1 cellular context compared by ENCODE assay signal in genomic region chr9:127608104-127608966, GRCh38.
TF ChIP-seq lines count a peak whose summit lies in the region.

No MANE protein-coding gene starts in this region.

TF ChIP-seq in HepG2, 621 proteins besides CTCF, POLR2A, EP300 and RAD21 (continued from another document and continues in another):
- TF ChIP-seq ZNF512 (CRISPR knock-in tag; IDR thresholded peaks at IDR 0.05): no peak
- peak; percentile 31; the same call in 1 of the 2 replicates for TF ChIP-seq ETV5 (CRISPR knock-in tag; IDR thresholded peaks at IDR 0.05; ENCODE audit: borderline replicate concordance)
- no peak for TF ChIP-seq DPF2 (CRISPR knock-in tag; IDR thresholded peaks at IDR 0.05; ENCODE audit: borderline replicate concordance, low read depth)
- TF ChIP-seq, protein P1, sequence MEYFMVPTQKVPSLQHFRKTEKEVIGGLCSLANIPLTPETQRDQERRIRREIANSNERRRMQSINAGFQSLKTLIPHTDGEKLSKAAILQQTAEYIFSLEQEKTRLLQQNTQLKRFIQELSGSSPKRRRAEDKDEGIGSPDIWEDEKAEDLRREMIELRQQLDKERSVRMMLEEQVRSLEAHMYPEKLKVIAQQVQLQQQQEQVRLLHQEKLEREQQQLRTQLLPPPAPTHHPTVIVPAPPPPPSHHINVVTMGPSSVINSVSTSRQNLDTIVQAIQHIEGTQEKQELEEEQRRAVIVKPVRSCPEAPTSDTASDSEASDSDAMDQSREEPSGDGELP (IDR thresholded peaks at IDR 0.05; ENCODE audit: borderline replicate concordance, low read depth): peak; percentile 57; the same call in 1 of the 2 replicates
- no peak for TF ChIP-seq HIVEP1 (CRISPR knock-in tag; IDR thresholded peaks at IDR 0.05)
- TF ChIP-seq MAF1 (CRISPR knock-in tag; IDR thresholded peaks at IDR 0.05; ENCODE audit: borderline replicate concordance): no peak
- peak; percentile 45; the same call in 1 of the 2 replicates for TF ChIP-seq ZGPAT (CRISPR knock-in tag; IDR thresholded peaks at IDR 0.05)
- TF ChIP-seq ZNF619 (CRISPR knock-in tag; IDR thresholded peaks at IDR 0.05): no peak; the same call in 1 of the 2 replicates
- peak; percentile 41; the same call in 1 of the 2 replicates for TF ChIP-seq HDAC2 (CRISPR knock-in tag; IDR thresholded peaks at IDR 0.05)
- TF ChIP-seq ZFP36L1 (CRISPR knock-in tag; IDR thresholded peaks at IDR 0.05): 0 out of 2 replicates have a peak, but pooled peaks have one; percentile 56
- no peak for TF ChIP-seq RBAK (CRISPR knock-in tag; IDR thresholded peaks at IDR 0.05)
- TF ChIP-seq, protein P2, sequence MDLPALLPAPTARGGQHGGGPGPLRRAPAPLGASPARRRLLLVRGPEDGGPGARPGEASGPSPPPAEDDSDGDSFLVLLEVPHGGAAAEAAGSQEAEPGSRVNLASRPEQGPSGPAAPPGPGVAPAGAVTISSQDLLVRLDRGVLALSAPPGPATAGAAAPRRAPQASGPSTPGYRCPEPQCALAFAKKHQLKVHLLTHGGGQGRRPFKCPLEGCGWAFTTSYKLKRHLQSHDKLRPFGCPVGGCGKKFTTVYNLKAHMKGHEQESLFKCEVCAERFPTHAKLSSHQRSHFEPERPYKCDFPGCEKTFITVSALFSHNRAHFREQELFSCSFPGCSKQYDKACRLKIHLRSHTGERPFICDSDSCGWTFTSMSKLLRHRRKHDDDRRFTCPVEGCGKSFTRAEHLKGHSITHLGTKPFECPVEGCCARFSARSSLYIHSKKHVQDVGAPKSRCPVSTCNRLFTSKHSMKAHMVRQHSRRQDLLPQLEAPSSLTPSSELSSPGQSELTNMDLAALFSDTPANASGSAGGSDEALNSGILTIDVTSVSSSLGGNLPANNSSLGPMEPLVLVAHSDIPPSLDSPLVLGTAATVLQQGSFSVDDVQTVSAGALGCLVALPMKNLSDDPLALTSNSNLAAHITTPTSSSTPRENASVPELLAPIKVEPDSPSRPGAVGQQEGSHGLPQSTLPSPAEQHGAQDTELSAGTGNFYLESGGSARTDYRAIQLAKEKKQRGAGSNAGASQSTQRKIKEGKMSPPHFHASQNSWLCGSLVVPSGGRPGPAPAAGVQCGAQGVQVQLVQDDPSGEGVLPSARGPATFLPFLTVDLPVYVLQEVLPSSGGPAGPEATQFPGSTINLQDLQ (CRISPR knock-in tag; IDR thresholded peaks at IDR 0.05): no peak
- TF ChIP-seq NFIB (CRISPR knock-in tag; IDR thresholded peaks at IDR 0.05; ENCODE audit: borderline replicate concordance): no peak
- TF ChIP-seq ARNTL (CRISPR knock-in tag; IDR thresholded peaks at IDR 0.05): peak; percentile 84
- TF ChIP-seq ZNF891 (CRISPR knock-in tag; IDR thresholded peaks at IDR 0.05): peak; percentile 87
- TF ChIP-seq TRIM24 (CRISPR knock-in tag; IDR thresholded peaks at IDR 0.05): no peak
- no peak for TF ChIP-seq ZNF792 (CRISPR knock-in tag; IDR thresholded peaks at IDR 0.05)
- no peak for TF ChIP-seq AKAP8 (CRISPR knock-in tag; IDR thresholded peaks at IDR 0.05)
- no peak for TF ChIP-seq AHR (CRISPR knock-in tag; IDR thresholded peaks at IDR 0.05)
- peak; percentile 43; the same call in 1 of the 2 replicates for TF ChIP-seq BRD4 (CRISPR knock-in tag; IDR thresholded peaks at IDR 0.05)
- no peak for TF ChIP-seq ZBTB43 (CRISPR knock-in tag; conservative IDR thresholded peaks at IDR 0.05)
- TF ChIP-seq ZNF772 (CRISPR knock-in tag; IDR thresholded peaks at IDR 0.05): peak; percentile 77; the same call in 1 of the 2 replicates
- TF ChIP-seq GABPA (IDR thresholded peaks at IDR 0.05; ENCODE audit: low read depth, low read length): no peak
- no peak for TF ChIP-seq GABPA (CRISPR knock-in tag; IDR thresholded peaks at IDR 0.05; ENCODE audit: low read depth)
- TF ChIP-seq CBFB (CRISPR knock-in tag; IDR thresholded peaks at IDR 0.05): 0 out of 2 replicates have a peak, but pooled peaks have one; percentile 36
- TF ChIP-seq, protein P3, sequence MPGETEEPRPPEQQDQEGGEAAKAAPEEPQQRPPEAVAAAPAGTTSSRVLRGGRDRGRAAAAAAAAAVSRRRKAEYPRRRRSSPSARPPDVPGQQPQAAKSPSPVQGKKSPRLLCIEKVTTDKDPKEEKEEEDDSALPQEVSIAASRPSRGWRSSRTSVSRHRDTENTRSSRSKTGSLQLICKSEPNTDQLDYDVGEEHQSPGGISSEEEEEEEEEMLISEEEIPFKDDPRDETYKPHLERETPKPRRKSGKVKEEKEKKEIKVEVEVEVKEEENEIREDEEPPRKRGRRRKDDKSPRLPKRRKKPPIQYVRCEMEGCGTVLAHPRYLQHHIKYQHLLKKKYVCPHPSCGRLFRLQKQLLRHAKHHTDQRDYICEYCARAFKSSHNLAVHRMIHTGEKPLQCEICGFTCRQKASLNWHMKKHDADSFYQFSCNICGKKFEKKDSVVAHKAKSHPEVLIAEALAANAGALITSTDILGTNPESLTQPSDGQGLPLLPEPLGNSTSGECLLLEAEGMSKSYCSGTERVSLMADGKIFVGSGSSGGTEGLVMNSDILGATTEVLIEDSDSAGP (CRISPR knock-in tag; IDR thresholded peaks at IDR 0.05; ENCODE audit: borderline replicate concordance): peak; percentile 85
- TF ChIP-seq, protein P4, sequence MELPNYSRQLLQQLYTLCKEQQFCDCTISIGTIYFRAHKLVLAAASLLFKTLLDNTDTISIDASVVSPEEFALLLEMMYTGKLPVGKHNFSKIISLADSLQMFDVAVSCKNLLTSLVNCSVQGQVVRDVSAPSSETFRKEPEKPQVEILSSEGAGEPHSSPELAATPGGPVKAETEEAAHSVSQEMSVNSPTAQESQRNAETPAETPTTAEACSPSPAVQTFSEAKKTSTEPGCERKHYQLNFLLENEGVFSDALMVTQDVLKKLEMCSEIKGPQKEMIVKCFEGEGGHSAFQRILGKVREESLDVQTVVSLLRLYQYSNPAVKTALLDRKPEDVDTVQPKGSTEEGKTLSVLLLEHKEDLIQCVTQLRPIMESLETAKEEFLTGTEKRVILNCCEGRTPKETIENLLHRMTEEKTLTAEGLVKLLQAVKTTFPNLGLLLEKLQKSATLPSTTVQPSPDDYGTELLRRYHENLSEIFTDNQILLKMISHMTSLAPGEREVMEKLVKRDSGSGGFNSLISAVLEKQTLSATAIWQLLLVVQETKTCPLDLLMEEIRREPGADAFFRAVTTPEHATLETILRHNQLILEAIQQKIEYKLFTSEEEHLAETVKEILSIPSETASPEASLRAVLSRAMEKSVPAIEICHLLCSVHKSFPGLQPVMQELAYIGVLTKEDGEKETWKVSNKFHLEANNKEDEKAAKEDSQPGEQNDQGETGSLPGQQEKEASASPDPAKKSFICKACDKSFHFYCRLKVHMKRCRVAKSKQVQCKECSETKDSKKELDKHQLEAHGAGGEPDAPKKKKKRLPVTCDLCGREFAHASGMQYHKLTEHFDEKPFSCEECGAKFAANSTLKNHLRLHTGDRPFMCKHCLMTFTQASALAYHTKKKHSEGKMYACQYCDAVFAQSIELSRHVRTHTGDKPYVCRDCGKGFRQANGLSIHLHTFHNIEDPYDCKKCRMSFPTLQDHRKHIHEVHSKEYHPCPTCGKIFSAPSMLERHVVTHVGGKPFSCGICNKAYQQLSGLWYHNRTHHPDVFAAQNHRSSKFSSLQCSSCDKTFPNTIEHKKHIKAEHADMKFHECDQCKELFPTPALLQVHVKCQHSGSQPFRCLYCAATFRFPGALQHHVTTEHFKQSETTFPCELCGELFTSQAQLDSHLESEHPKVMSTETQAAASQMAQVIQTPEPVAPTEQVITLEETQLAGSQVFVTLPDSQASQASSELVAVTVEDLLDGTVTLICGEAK (IDR thresholded peaks at IDR 0.05): no peak
- TF ChIP-seq, protein P4 (CRISPR knock-in tag; IDR thresholded peaks at IDR 0.05): 0 out of 2 replicates have a peak, but pooled peaks have one; percentile 73
- TF ChIP-seq FOXA3 (CRISPR knock-in tag; IDR thresholded peaks at IDR 0.05): peak; percentile 35; the same call in 1 of the 2 replicates
- no peak for TF ChIP-seq SP1 (IDR thresholded peaks at IDR 0.05)
- 0 out of 2 replicates have a peak, but pooled peaks have one; percentile 18 for TF ChIP-seq SP1 (CRISPR knock-in tag; IDR thresholded peaks at IDR 0.05)
- no peak for TF ChIP-seq CREM (IDR thresholded peaks at IDR 0.05)
- no peak for TF ChIP-seq CREM (CRISPR knock-in tag; IDR thresholded peaks at IDR 0.05)
- no peak for TF ChIP-seq NFE2L1 (CRISPR knock-in tag; IDR thresholded peaks at IDR 0.05; ENCODE audit: borderline replicate concordance)
- TF ChIP-seq ZNF205 (CRISPR knock-in tag; IDR thresholded peaks at IDR 0.05): peak; percentile 61; the same call in 1 of the 2 replicates
- peak; percentile 77 for TF ChIP-seq TBX2 (CRISPR knock-in tag; IDR thresholded peaks at IDR 0.05; ENCODE audit: borderline replicate concordance)
- TF ChIP-seq ZNF713 (CRISPR knock-in tag; IDR thresholded peaks at IDR 0.05): no peak
- 0 out of 2 replicates have a peak, but pooled peaks have one; percentile 42 for TF ChIP-seq ZNF468 (CRISPR knock-in tag; IDR thresholded peaks at IDR 0.05)
- no peak for TF ChIP-seq XRCC5 (optimal IDR thresholded peaks at IDR 0.05; ENCODE audit: low read length)
- no peak for TF ChIP-seq ZNF275 (CRISPR knock-in tag; IDR thresholded peaks at IDR 0.05; ENCODE audit: borderline replicate concordance)
- TF ChIP-seq ZSCAN30 (CRISPR knock-in tag; IDR thresholded peaks at IDR 0.05): no peak
- TF ChIP-seq ZNF747 (CRISPR knock-in tag; IDR thresholded peaks at IDR 0.05; ENCODE audit: borderline replicate concordance): no peak
- TF ChIP-seq MATR3 (CRISPR knock-in tag; IDR thresholded peaks at IDR 0.05): no peak
